In the genomic region with DNA sequence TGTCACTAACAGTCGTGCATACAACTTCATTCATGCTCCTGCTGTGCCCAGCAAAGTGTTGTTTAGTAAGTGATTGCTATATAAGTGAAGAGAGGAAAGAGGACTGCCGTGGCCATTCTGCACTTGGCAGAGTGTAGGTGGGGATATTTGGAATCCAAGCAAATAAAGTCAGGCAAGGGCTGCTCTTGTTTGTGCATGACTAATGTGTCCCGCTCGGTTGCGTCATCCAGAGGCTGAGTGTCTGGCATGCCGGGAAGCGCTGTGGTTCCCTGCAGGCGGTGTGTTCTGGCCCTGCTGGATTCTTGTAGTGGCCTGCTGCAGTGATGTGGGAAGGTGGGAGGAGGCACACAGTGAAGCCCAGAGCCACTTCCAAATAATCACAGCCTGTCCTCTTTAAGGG, we compare ENCODE assay signal across 1 cellular context.
TF ChIP-seq lines count a peak whose summit lies in the region.

No MANE protein-coding gene starts in this region.

TF ChIP-seq in HepG2, 621 proteins besides CTCF, POLR2A, EP300 and RAD21 (continued from another document and continues in another):
- TF ChIP-seq ZNF205 (CRISPR knock-in tag; IDR thresholded peaks at IDR 0.05) (peak; percentile 42; the same call in 1 of the 2 replicates), PRMT3 (CRISPR knock-in tag; IDR thresholded peaks at IDR 0.05; ENCODE audit: borderline replicate concordance, low read depth) (no peak), ZBTB7A (CRISPR knock-in tag; IDR thresholded peaks at IDR 0.05) (0 out of 2 replicates have a peak, but pooled peaks have one; percentile 54), GZF1 (CRISPR knock-in tag; IDR thresholded peaks at IDR 0.05) (no peak), ZNF562 (CRISPR knock-in tag; IDR thresholded peaks at IDR 0.05; ENCODE audit: borderline replicate concordance) (no peak), NFIC (IDR thresholded peaks at IDR 0.05; ENCODE audit: low read length) (peak; percentile 63; the same call in 1 of the 2 replicates), TARDBP (CRISPR knock-in tag; IDR thresholded peaks at IDR 0.05) (peak; percentile 64; the same call in 1 of the 2 replicates), ZFP36L1 (CRISPR knock-in tag; IDR thresholded peaks at IDR 0.05) (peak; percentile 28; the same call in 1 of the 2 replicates), ZNF33B (CRISPR knock-in tag; IDR thresholded peaks at IDR 0.05) (no peak), PLRG1 (conservative IDR thresholded peaks at IDR 0.05) (no peak), ZBTB7B (CRISPR knock-in tag; IDR thresholded peaks at IDR 0.05) (peak; percentile 64; the same call in 1 of the 2 replicates), NR2F6 (IDR thresholded peaks at IDR 0.05) (0 out of 2 replicates have a peak, but pooled peaks have one; percentile 12), NR2F6 (CRISPR knock-in tag; IDR thresholded peaks at IDR 0.05) (peak; percentile 74), HDAC2 (CRISPR knock-in tag; IDR thresholded peaks at IDR 0.05) (peak; percentile 94), ZNF251 (CRISPR knock-in tag; IDR thresholded peaks at IDR 0.05) (no peak), IRX3 (CRISPR knock-in tag; IDR thresholded peaks at IDR 0.05; ENCODE audit: borderline replicate concordance, low read depth) (no peak), FOXK1 (CRISPR knock-in tag; IDR thresholded peaks at IDR 0.05; ENCODE audit: borderline replicate concordance, low read depth) (peak; percentile 89; the same call in 1 of the 2 replicates), ZNF577 (CRISPR knock-in tag; IDR thresholded peaks at IDR 0.05; ENCODE audit: borderline replicate concordance, low read depth) (no peak), HOXA5 (CRISPR knock-in tag; IDR thresholded peaks at IDR 0.05) (peak; percentile 80; the same call in 1 of the 2 replicates), PAX8 (CRISPR knock-in tag; IDR thresholded peaks at IDR 0.05; ENCODE audit: borderline replicate concordance) (no peak), CENPX (CRISPR knock-in tag; IDR thresholded peaks at IDR 0.05) (no peak), ZFYVE20 (CRISPR knock-in tag; IDR thresholded peaks at IDR 0.05; ENCODE audit: borderline replicate concordance, low read depth) (no peak), HMG20B (CRISPR knock-in tag; conservative IDR thresholded peaks at IDR 0.05) (0 out of 2 replicates have a peak, but pooled peaks have one; percentile 52), CHD2 (IDR thresholded peaks at IDR 0.05; ENCODE audit: low read depth, low read length) (no peak), RARA (CRISPR knock-in tag; IDR thresholded peaks at IDR 0.05) (peak; percentile 86), ZNF333 (CRISPR knock-in tag; IDR thresholded peaks at IDR 0.05; ENCODE audit: borderline replicate concordance) (no peak), ZNF749 (CRISPR knock-in tag; IDR thresholded peaks at IDR 0.05; ENCODE audit: borderline replicate concordance) (0 out of 2 replicates have a peak, but pooled peaks have one; percentile 34), ZNF446 (CRISPR knock-in tag; IDR thresholded peaks at IDR 0.05) (no peak), MTA1 (CRISPR knock-in tag; IDR thresholded peaks at IDR 0.05; ENCODE audit: borderline replicate concordance) (no peak), ZNF44 (CRISPR knock-in tag; IDR thresholded peaks at IDR 0.05) (no peak), MBD4 (IDR thresholded peaks at IDR 0.05; ENCODE audit: borderline replicate concordance, low read length) (no peak), ARNT2 (CRISPR knock-in tag; IDR thresholded peaks at IDR 0.05; ENCODE audit: low read depth) (no peak), NRL (CRISPR knock-in tag; IDR thresholded peaks at IDR 0.05; ENCODE audit: borderline replicate concordance) (no peak)
- TF ChIP-seq, protein P1, sequence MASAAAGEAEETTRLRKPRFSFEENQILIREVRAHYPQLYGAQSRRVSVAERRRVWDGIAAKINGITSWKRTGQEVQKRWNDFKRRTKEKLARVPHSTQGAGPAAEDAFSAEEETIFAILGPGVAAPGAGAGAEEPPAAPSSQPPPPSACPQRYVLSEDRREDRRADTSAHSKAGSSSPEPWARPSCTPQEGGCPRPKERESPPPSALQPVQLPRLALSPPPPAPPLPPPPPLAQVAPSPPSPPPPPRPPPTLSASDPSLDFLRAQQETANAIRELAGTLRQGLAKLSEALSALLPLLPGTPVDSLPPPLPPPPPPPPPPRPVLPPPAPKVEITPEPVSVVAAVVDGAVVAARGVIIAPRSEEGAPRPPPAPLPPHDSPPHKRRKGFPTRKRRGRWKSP (CRISPR knock-in tag; IDR thresholded peaks at IDR 0.05), result 0 out of 2 replicates have a peak, but pooled peaks have one; percentile 79
- TF ChIP-seq, protein P2, sequence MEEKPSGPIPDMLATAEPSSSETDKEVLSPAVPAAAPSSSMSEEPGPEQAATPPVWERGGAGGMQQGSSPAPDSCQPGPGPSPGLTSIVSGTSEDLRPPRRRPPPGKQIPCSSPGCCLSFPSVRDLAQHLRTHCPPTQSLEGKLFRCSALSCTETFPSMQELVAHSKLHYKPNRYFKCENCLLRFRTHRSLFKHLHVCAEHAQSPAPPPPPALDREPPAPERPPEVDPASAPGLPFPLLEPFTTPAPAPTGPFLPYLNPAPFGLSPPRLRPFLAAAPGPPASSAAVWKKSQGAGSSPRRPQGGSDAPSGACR (CRISPR knock-in tag; IDR thresholded peaks at IDR 0.05), result no peak
- TF ChIP-seq, protein P3, sequence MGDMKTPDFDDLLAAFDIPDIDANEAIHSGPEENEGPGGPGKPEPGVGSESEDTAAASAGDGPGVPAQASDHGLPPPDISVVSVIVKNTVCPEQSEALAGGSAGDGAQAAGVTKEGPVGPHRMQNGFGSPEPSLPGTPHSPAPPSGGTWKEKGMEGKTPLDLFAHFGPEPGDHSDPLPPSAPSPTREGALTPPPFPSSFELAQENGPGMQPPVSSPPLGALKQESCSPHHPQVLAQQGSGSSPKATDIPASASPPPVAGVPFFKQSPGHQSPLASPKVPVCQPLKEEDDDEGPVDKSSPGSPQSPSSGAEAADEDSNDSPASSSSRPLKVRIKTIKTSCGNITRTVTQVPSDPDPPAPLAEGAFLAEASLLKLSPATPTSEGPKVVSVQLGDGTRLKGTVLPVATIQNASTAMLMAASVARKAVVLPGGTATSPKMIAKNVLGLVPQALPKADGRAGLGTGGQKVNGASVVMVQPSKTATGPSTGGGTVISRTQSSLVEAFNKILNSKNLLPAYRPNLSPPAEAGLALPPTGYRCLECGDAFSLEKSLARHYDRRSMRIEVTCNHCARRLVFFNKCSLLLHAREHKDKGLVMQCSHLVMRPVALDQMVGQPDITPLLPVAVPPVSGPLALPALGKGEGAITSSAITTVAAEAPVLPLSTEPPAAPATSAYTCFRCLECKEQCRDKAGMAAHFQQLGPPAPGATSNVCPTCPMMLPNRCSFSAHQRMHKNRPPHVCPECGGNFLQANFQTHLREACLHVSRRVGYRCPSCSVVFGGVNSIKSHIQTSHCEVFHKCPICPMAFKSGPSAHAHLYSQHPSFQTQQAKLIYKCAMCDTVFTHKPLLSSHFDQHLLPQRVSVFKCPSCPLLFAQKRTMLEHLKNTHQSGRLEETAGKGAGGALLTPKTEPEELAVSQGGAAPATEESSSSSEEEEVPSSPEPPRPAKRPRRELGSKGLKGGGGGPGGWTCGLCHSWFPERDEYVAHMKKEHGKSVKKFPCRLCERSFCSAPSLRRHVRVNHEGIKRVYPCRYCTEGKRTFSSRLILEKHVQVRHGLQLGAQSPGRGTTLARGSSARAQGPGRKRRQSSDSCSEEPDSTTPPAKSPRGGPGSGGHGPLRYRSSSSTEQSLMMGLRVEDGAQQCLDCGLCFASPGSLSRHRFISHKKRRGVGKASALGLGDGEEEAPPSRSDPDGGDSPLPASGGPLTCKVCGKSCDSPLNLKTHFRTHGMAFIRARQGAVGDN (CRISPR knock-in tag; IDR thresholded peaks at IDR 0.05), result peak; percentile 86
- TF ChIP-seq, protein P4, sequence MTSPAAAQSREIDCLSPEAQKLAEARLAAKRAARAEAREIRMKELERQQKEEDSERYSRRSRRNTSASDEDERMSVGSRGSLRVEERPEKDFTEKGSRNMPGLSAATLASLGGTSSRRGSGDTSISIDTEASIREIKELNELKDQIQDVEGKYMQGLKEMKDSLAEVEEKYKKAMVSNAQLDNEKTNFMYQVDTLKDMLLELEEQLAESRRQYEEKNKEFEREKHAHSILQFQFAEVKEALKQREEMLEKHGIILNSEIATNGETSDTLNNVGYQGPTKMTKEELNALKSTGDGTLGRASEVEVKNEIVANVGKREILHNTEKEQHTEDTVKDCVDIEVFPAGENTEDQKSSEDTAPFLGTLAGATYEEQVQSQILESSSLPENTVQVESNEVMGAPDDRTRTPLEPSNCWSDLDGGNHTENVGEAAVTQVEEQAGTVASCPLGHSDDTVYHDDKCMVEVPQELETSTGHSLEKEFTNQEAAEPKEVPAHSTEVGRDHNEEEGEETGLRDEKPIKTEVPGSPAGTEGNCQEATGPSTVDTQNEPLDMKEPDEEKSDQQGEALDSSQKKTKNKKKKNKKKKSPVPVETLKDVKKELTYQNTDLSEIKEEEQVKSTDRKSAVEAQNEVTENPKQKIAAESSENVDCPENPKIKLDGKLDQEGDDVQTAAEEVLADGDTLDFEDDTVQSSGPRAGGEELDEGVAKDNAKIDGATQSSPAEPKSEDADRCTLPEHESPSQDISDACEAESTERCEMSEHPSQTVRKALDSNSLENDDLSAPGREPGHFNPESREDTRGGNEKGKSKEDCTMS (CRISPR knock-in tag; conservative IDR thresholded peaks at IDR 0.05), result no peak
- TF ChIP-seq, protein P5, sequence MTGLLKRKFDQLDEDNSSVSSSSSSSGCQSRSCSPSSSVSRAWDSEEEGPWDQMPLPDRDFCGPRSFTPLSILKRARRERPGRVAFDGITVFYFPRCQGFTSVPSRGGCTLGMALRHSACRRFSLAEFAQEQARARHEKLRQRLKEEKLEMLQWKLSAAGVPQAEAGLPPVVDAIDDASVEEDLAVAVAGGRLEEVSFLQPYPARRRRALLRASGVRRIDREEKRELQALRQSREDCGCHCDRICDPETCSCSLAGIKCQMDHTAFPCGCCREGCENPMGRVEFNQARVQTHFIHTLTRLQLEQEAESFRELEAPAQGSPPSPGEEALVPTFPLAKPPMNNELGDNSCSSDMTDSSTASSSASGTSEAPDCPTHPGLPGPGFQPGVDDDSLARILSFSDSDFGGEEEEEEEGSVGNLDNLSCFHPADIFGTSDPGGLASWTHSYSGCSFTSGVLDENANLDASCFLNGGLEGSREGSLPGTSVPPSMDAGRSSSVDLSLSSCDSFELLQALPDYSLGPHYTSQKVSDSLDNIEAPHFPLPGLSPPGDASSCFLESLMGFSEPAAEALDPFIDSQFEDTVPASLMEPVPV (CRISPR knock-in tag; IDR thresholded peaks at IDR 0.05), result no peak
- TF ChIP-seq, protein P6, sequence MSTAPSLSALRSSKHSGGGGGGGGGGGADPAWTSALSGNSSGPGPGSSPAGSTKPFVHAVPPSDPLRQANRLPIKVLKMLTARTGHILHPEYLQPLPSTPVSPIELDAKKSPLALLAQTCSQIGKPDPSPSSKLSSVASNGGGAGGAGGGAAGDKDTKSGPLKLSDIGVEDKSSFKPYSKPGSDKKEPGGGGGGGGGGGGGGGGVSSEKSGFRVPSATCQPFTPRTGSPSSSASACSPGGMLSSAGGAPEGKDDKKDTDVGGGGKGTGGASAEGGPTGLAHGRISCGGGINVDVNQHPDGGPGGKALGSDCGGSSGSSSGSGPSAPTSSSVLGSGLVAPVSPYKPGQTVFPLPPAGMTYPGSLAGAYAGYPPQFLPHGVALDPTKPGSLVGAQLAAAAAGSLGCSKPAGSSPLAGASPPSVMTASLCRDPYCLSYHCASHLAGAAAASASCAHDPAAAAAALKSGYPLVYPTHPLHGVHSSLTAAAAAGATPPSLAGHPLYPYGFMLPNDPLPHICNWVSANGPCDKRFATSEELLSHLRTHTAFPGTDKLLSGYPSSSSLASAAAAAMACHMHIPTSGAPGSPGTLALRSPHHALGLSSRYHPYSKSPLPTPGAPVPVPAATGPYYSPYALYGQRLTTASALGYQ (CRISPR knock-in tag; IDR thresholded peaks at IDR 0.05), result peak; percentile 75; the same call in 1 of the 2 replicates
- TF ChIP-seq, protein P7, sequence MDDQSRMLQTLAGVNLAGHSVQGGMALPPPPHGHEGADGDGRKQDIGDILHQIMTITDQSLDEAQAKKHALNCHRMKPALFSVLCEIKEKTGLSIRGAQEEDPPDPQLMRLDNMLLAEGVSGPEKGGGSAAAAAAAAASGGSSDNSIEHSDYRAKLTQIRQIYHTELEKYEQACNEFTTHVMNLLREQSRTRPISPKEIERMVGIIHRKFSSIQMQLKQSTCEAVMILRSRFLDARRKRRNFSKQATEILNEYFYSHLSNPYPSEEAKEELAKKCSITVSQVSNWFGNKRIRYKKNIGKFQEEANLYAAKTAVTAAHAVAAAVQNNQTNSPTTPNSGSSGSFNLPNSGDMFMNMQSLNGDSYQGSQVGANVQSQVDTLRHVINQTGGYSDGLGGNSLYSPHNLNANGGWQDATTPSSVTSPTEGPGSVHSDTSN (CRISPR knock-in tag; IDR thresholded peaks at IDR 0.05; ENCODE audit: borderline replicate concordance), result no peak
- TF ChIP-seq, protein P8, sequence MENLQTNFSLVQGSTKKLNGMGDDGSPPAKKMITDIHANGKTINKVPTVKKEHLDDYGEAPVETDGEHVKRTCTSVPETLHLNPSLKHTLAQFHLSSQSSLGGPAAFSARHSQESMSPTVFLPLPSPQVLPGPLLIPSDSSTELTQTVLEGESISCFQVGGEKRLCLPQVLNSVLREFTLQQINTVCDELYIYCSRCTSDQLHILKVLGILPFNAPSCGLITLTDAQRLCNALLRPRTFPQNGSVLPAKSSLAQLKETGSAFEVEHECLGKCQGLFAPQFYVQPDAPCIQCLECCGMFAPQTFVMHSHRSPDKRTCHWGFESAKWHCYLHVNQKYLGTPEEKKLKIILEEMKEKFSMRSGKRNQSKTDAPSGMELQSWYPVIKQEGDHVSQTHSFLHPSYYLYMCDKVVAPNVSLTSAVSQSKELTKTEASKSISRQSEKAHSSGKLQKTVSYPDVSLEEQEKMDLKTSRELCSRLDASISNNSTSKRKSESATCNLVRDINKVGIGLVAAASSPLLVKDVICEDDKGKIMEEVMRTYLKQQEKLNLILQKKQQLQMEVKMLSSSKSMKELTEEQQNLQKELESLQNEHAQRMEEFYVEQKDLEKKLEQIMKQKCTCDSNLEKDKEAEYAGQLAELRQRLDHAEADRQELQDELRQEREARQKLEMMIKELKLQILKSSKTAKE (CRISPR knock-in tag; IDR thresholded peaks at IDR 0.05; ENCODE audit: borderline replicate concordance), result peak; percentile 82
- TF ChIP-seq, protein P9, sequence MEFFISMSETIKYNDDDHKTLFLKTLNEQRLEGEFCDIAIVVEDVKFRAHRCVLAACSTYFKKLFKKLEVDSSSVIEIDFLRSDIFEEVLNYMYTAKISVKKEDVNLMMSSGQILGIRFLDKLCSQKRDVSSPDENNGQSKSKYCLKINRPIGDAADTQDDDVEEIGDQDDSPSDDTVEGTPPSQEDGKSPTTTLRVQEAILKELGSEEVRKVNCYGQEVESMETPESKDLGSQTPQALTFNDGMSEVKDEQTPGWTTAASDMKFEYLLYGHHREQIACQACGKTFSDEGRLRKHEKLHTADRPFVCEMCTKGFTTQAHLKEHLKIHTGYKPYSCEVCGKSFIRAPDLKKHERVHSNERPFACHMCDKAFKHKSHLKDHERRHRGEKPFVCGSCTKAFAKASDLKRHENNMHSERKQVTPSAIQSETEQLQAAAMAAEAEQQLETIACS (CRISPR knock-in tag; IDR thresholded peaks at IDR 0.05), result no peak
- TF ChIP-seq, protein P10, sequence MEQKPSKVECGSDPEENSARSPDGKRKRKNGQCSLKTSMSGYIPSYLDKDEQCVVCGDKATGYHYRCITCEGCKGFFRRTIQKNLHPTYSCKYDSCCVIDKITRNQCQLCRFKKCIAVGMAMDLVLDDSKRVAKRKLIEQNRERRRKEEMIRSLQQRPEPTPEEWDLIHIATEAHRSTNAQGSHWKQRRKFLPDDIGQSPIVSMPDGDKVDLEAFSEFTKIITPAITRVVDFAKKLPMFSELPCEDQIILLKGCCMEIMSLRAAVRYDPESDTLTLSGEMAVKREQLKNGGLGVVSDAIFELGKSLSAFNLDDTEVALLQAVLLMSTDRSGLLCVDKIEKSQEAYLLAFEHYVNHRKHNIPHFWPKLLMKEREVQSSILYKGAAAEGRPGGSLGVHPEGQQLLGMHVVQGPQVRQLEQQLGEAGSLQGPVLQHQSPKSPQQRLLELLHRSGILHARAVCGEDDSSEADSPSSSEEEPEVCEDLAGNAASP (CRISPR knock-in tag; IDR thresholded peaks at IDR 0.05; ENCODE audit: borderline replicate concordance), result peak; percentile 89; the same call in 1 of the 2 replicates
